Comparison of ENCODE assay signal across 8 cellular contexts in genomic region chr9:130343445-130343918, GRCh38.
DNase-seq lines count a peak whose midpoint lies in the region; ATAC-seq and TF ChIP-seq lines count a peak whose summit lies in the region.

No MANE protein-coding gene starts in this region.

- peak; percentile 59 for TF ChIP-seq CTCF in fibroblast of pulmonary artery (IDR thresholded peaks at IDR 0.05; ENCODE audit: low read length, missing control alignments)

- peak; percentile 59 for DNase-seq in NCI-H82 (lab: John Stamatoyannopoulos, UW)
- DNase-seq in NCI-H82 treated with DMSO at 0.1 percent for 48 hours (lab: John Stamatoyannopoulos, UW; ENCODE audit: unreplicated experiment): no peak
- peak; percentile 13 for DNase-seq in activated CD4-positive, alpha-beta T cell treated with anti-CD3 and anti-CD28 coated beads, Interleukin-2, amount 50 U/mL, for 1 hour
- no peak for DNase-seq in fibroblast of pulmonary artery (ENCODE audit: low read depth)
- peak; percentile 8 to 24 (median 12) for DNase-seq in stimulated activated CD4-positive, alpha-beta T cell treated with anti-CD3 and anti-CD28 coated beads, Interleukin-12 subunit alpha, Interleukin-12 subunit beta, amount 100 ng/mL, for 48 hours (ENCODE audit: low read depth in 2 of 3, low spot score in 1 of 3)
- DNase-seq in NCI-H146 (lab: John Stamatoyannopoulos, UW): no peak

- H3K4me3 ChIP-seq in fibroblast of pulmonary artery (replicated peaks; ENCODE audit: low read depth, low read length): no peak overlapping the region

- ATAC-seq in GM18870 (IDR thresholded peaks at IDR 0.05; ENCODE audit: unreplicated experiment) (no peak), HG03354 (IDR thresholded peaks at IDR 0.05; ENCODE audit: poor library complexity, severe bottlenecking, unreplicated experiment) (no peak)

Comparison
In these comparisons a context has a peak if more than half of its experiments do, and no peak if none do; other contexts are left out.
1. DNase-seq: peak in NCI-H82 (single experiment), activated CD4-positive, alpha-beta T cell treated with anti-CD3 and anti-CD28 coated beads, Interleukin-2, amount 50 U/mL, for 1 hour (single experiment) and stimulated activated CD4-positive, alpha-beta T cell treated with anti-CD3 and anti-CD28 coated beads, Interleukin-12 subunit alpha, Interleukin-12 subunit beta, amount 100 ng/mL, for 48 hours (3 of 3); none in NCI-H82 treated with DMSO at 0.1 percent for 48 hours (single experiment), fibroblast of pulmonary artery (single experiment) and NCI-H146 (single experiment).